8 cellular contexts compared by ENCODE assay signal in the genomic region with DNA sequence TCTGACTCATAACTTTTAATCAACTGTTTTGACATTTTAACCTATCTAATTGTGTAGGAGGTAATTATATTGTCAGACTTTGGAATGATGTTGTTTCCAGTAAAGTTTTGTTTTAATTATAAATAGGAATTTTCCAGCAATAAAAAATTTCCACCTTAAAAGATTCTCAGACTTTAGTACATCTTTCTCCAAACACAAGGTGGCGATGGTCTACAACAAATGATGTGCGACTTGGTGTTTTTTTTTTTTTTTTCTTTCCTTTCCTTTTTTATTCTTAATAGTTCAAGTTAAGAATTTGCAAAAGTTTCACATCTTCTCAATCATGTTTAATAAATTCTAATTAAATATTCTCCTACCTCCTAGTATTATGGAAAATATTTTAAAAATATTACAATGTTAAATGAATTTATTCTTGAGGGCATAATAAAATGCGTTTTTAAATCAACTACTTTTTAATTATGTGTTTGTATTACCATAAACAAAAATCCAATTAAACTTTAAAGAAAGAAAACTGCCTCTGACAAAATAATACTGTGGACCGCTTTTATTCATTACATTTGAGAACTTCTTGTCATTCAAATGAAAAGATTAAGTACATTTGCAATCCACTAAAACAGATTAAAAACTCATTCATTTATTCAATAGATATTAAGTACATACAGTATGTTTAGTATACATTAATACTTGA. TPM values are rescaled to one million over a fixed set of nuclear protein-coding genes. Genes with fewer than 3 reads are reported as not detected.
DNase-seq lines count a peak whose midpoint lies in the region; ATAC-seq and TF ChIP-seq lines count a peak whose summit lies in the region.

No MANE protein-coding gene starts in this region.

- H3K36me3 ChIP-seq in brain microvascular endothelial cell (replicated peaks) (no peaks in the 10 kb centered on the region), mesenchymal stem cell (ENCODE audit: control insufficient read depth in 1 of 2, insufficient read depth in 2 of 2, low read depth in 1 of 2, low read length in 2 of 2) (no peaks in the 10 kb centered on the region)

- H3K27ac ChIP-seq in brain microvascular endothelial cell (peak overlapping the region; percentile 14), mesenchymal stem cell (ENCODE audit: low read length, poor library complexity, severe bottlenecking) (no peak overlapping the region)

- DNase-seq in SIG-M5 treated with dmso at 0.1 percent for 504 hours (lab: John Stamatoyannopoulos, UW; ENCODE audit: unreplicated experiment) (peak; percentile 40), SIG-M5 (lab: John Stamatoyannopoulos, UW) (no peak), NCI-H2171 (lab: John Stamatoyannopoulos, UW) (peak; percentile 36), brain microvascular endothelial cell (peak; percentile 37), mesenchymal stem cell (peak; percentile 75), NCI-H226 (no peak)
- DNase-seq in stimulated activated CD4-positive, alpha-beta T cell treated with anti-CD3 and anti-CD28 coated beads, Interleukin-4, amount 100 ng/mL, for 4 hours: no peak

- ATAC-seq in GM21786 (IDR thresholded peaks at IDR 0.05; ENCODE audit: unreplicated experiment): no peak

- H2AFZ ChIP-seq in mesenchymal stem cell (ENCODE audit: low read depth, low read length): no peak overlapping the region

- H3K27me3 ChIP-seq in brain microvascular endothelial cell (replicated peaks) (no peaks in the 10 kb centered on the region), mesenchymal stem cell (ENCODE audit: control insufficient read depth in 1 of 2, insufficient read depth in 1 of 2, low read length in 2 of 2) (no peaks in the 10 kb centered on the region)

- peak overlapping the region; percentile 88 for H3K9ac ChIP-seq in mesenchymal stem cell (ENCODE audit: low read length)

- no peaks in the 10 kb centered on the region for H3K79me1 ChIP-seq in mesenchymal stem cell (replicated peaks; ENCODE audit: low read length, poor library complexity, severe bottlenecking)

- H2BK120ac ChIP-seq in mesenchymal stem cell (ENCODE audit: low read depth, low read length): no peak overlapping the region

- H3K4me2 ChIP-seq in mesenchymal stem cell (ENCODE audit: low read length, poor library complexity, severe bottlenecking): no peak overlapping the region

- H2BK15ac ChIP-seq in mesenchymal stem cell (ENCODE audit: low read depth, poor library complexity, severe bottlenecking): no peak overlapping the region

- H3K4me1 ChIP-seq in mesenchymal stem cell (ENCODE audit: control insufficient read depth, insufficient read depth, low read depth, low read length): peaks cover 1% of the 10 kb centered on the region

- no peak overlapping the region for H4K91ac ChIP-seq in mesenchymal stem cell (ENCODE audit: low read length)

- no peak overlapping the region for H3K18ac ChIP-seq in mesenchymal stem cell (ENCODE audit: low read depth in 1 of 2, low read length in 2 of 2)

- H2BK12ac ChIP-seq in mesenchymal stem cell (ENCODE audit: low read length in 2 of 2): no peak overlapping the region

- H3K14ac ChIP-seq in mesenchymal stem cell (ENCODE audit: low read length in 2 of 2): no peak overlapping the region

- no peak overlapping the region for H3K23ac ChIP-seq in mesenchymal stem cell (ENCODE audit: low read length in 2 of 2)

- H3K9me3 ChIP-seq in mesenchymal stem cell (ENCODE audit: control insufficient read depth, low read length): no peaks in the 10 kb centered on the region

- H3K4ac ChIP-seq in mesenchymal stem cell (ENCODE audit: low read depth in 1 of 2, low read length in 2 of 2): no peak overlapping the region

- H3K4me3 ChIP-seq in brain microvascular endothelial cell (ENCODE audit: low read depth, low read length) (no peak overlapping the region), mesenchymal stem cell (ENCODE audit: insufficient read depth in 1 of 2, low read depth in 1 of 2, low read length in 2 of 2) (no peak overlapping the region)

- peak; percentile 50 for TF ChIP-seq CTCF in brain microvascular endothelial cell (IDR thresholded peaks at IDR 0.05; ENCODE audit: low read depth, low read length, missing control alignments)

- no CpG with 5 or more reads among the region's 4 CpGs for WGBS in mesenchymal stem cell

- no peak overlapping the region for H4K8ac ChIP-seq in mesenchymal stem cell (ENCODE audit: low read length)

- no peak overlapping the region for H2BK5ac ChIP-seq in mesenchymal stem cell (ENCODE audit: low read depth, low read length, poor library complexity, severe bottlenecking)

- in situ Hi-C loops in brain microvascular endothelial cell (cut with HindIII; ENCODE audit: low pct_ligation_motif_present, low sequenced_read_pairs): no loop called here

- H2AK5ac ChIP-seq in mesenchymal stem cell (ENCODE audit: low read length, severe bottlenecking): no peak overlapping the region

RNA-seq across cellular contexts. Expression of a gene that starts 4.4 kb away (rescaled TPM):
- polyA plus RNA-seq in mesenchymal stem cell (2013, experiment 1 of 2): 75.4 TPM
- 67.0 TPM for polyA plus RNA-seq in mesenchymal stem cell (2013, experiment 2 of 2)

Comparison
In these comparisons a context has a peak if more than half of its experiments do, and no peak if none do; other contexts are left out.
1. DNase-seq: peak in SIG-M5 treated with dmso at 0.1 percent for 504 hours (single experiment), NCI-H2171 (single experiment), brain microvascular endothelial cell (single experiment) and mesenchymal stem cell (single experiment); none in SIG-M5 (single experiment), stimulated activated CD4-positive, alpha-beta T cell treated with anti-CD3 and anti-CD28 coated beads, Interleukin-4, amount 100 ng/mL, for 4 hours (0 of 2) and NCI-H226 (single experiment).